In genomic region chr10:117685431-117685830, GRCh38 we compare ENCODE assay signal across 24 cellular contexts.
"Had no signal": no experiment of that assay in that cellular context is flagged by ENCODE, and none has a peak within 500 bp of the region (broad histone marks: within the 10 kb centered on the region; RNA-seq: fewer than 3 reads in every experiment).

No MANE protein-coding gene starts in this region.

- H3K4me3 ChIP-seq: gastrocnemius medialis, ovary, psoas muscle, skin epidermis, testis, upper lobe of left lung, uterus had no signal

- H3K36me3 ChIP-seq: gastrocnemius medialis, ovary, tibial artery, upper lobe of left lung, uterus had no signal

- DNase-seq: dorsolateral prefrontal cortex; effector CD4-positive, alpha-beta T cell; foreskin fibroblast; gastrocnemius medialis; mesenchymal stem cell; midbrain; naive thymus-derived CD4-positive, alpha-beta T cell; occipital lobe; posterior cingulate gyrus; stimulated activated CD4-positive, alpha-beta T cell treated with anti-CD3 and anti-CD28 coated beads, Interleukin-1b, Interleukin-23, amount 100 ng/mL, for 48 hours; stimulated activated CD4-positive, alpha-beta T cell treated with anti-CD3 and anti-CD28 coated beads, Interleukin-4, amount 100 ng/mL, for 1 hour; stimulated activated CD8-positive, alpha-beta memory T cell treated with anti-CD3 and anti-CD28 coated beads, Interleukin-4, amount 100 ng/mL, for 48 hours; stimulated activated naive CD4-positive, alpha-beta T cell had no signal

- ATAC-seq: gastrocnemius medialis; left lobe of liver; naive thymus-derived CD4-positive, alpha-beta T cell had no signal

- H3K36me3 Mint-ChIP-seq: naive thymus-derived CD4-positive, alpha-beta T cell had no signal

- H3K4me3 Mint-ChIP-seq: nephron had no signal

- H3K27me3 ChIP-seq: gastrocnemius medialis, ovary, testis, upper lobe of left lung, uterus had no signal

- FAIRE-seq: colon, kidney had no signal

- H3K9me3 Mint-ChIP-seq: naive thymus-derived CD4-positive, alpha-beta T cell; nephron had no signal

- H3K27ac Mint-ChIP-seq: naive thymus-derived CD4-positive, alpha-beta T cell had no signal
